ENCODE assay signal across 28 cellular contexts in genomic region chrX:67953658-67954057, GRCh38.
"Had no signal": no experiment of that assay in that cellular context is flagged by ENCODE, and none has a peak within 500 bp of the region (broad histone marks: within the 10 kb centered on the region; RNA-seq: fewer than 3 reads in every experiment).

No MANE protein-coding gene starts in this region.

- H3K27ac Mint-ChIP-seq: effector memory CD8-positive, alpha-beta T cell; naive thymus-derived CD8-positive, alpha-beta T cell; nephron progenitor cell; stimulated activated effector memory CD8-positive, alpha-beta T cell treated with anti-CD3 and anti-CD28 coated beads, Interleukin-12 subunit alpha, Interleukin-12 subunit beta, amount 100 ng/mL, for 72 hours; type B pancreatic cell had no signal

- FAIRE-seq: endometrium, islet of Langerhans had no signal

- H3K4me3 Mint-ChIP-seq: effector memory CD8-positive, alpha-beta T cell; naive thymus-derived CD8-positive, alpha-beta T cell; nephron progenitor cell; stimulated activated effector memory CD8-positive, alpha-beta T cell treated with anti-CD3 and anti-CD28 coated beads, Interleukin-12 subunit alpha, Interleukin-12 subunit beta, amount 100 ng/mL, for 72 hours; type B pancreatic cell had no signal

- H3K4me3 ChIP-seq: esophagus squamous epithelium, heart right ventricle, left ventricle myocardium inferior, lower lobe of right lung, prostate gland, right atrium auricular region, sigmoid colon, stomach, testis, tibial artery had no signal

- H3K27me3 ChIP-seq: esophagus squamous epithelium, heart right ventricle, right atrium auricular region, sigmoid colon, stomach, testis, tibial artery had no signal

- H3K4me1 Mint-ChIP-seq: naive thymus-derived CD8-positive, alpha-beta T cell; nephron progenitor cell; stimulated activated effector memory CD8-positive, alpha-beta T cell treated with anti-CD3 and anti-CD28 coated beads, Interleukin-12 subunit alpha, Interleukin-12 subunit beta, amount 100 ng/mL, for 72 hours had no signal

- H3K4me1 ChIP-seq: esophagus squamous epithelium, heart right ventricle, left ventricle myocardium inferior, lower lobe of right lung, prostate gland, right atrium auricular region, sigmoid colon, stomach, testis, tibial artery had no signal

- H3K27ac ChIP-seq: esophagus squamous epithelium, heart right ventricle, left ventricle myocardium inferior, lower lobe of right lung, prostate gland, right atrium auricular region, sigmoid colon, stomach, testis, tibial artery had no signal

- H3K9me3 ChIP-seq: esophagus squamous epithelium, left ventricle myocardium inferior, lower lobe of right lung, prostate gland, right atrium auricular region, sigmoid colon, stomach, testis, tibial artery had no signal

- DNase-seq: cortex of kidney; effector memory CD8-positive, alpha-beta T cell; erythroblast; esophagus squamous epithelium; foreskin melanocyte; glutamatergic neuron; heart right ventricle; hippocampal formation; left cardiac atrium; left ventricle myocardium inferior; lower lobe of right lung; naive thymus-derived CD8-positive, alpha-beta T cell; nephron progenitor cell; nucleus accumbens; sigmoid colon; stimulated activated CD4-positive, alpha-beta T cell treated with anti-CD3 and anti-CD28 coated beads, Interleukin-2, amount 100 ng/mL, for 24 hours; stimulated activated CD4-positive, alpha-beta T cell treated with anti-CD3 and anti-CD28 coated beads, Interleukin-4, amount 100 ng/mL, for 24 hours; stimulated activated naive CD4-positive, alpha-beta T cell treated with Interleukin-2 at 50 U/mL for 16 hours; stomach; substantia nigra; testis; tibial artery had no signal

- H3K27me3 Mint-ChIP-seq: effector memory CD8-positive, alpha-beta T cell; type B pancreatic cell had no signal

- H3K36me3 Mint-ChIP-seq: naive thymus-derived CD8-positive, alpha-beta T cell; stimulated activated effector memory CD8-positive, alpha-beta T cell treated with anti-CD3 and anti-CD28 coated beads, Interleukin-12 subunit alpha, Interleukin-12 subunit beta, amount 100 ng/mL, for 72 hours; type B pancreatic cell had no signal

- H3K9me3 Mint-ChIP-seq: type B pancreatic cell had no signal

- H3K36me3 ChIP-seq: esophagus squamous epithelium, heart right ventricle, left ventricle myocardium inferior, lower lobe of right lung, prostate gland, right atrium auricular region, sigmoid colon, stomach, tibial artery had no signal
